ENCODE assay signal across 13 cellular contexts in the genomic region with DNA sequence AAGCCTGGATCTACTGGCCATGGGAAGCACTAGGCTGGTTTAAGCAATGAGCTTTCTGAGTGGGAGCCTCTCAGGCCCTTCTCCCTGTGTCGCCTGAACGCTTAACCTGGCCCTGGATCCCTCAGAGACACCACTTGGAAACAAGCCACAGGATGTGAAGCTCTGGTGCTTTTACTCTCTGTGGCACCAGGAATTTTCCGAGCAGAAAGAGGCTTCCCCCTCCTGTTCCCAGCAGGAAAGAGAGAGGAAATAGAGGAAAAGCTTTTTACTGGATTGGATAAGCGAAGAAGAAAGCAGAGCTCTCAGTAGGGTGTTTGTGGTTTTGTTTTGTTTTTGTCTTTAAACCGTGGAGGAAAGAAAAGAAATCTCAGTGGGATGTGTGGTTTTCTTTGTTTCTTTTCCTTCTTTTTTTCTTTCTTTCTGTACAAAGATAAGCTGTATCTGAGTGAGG. TPM values are rescaled to one million over a fixed set of nuclear protein-coding genes. Genes with fewer than 3 reads are reported as not detected.
DNase-seq lines count a peak whose midpoint lies in the region; ATAC-seq and TF ChIP-seq lines count a peak whose summit lies in the region.
"Had no signal": no experiment of that assay in that cellular context is flagged by ENCODE, and none has a peak within 500 bp of the region (broad histone marks: within the 10 kb centered on the region; RNA-seq: fewer than 3 reads in every experiment).

No MANE protein-coding gene starts in this region.

- H3K27me3 ChIP-seq in heart left ventricle = peaks cover 0 to 9% (median 0%) of the 10 kb centered on the region in 9 donors
- no peaks in the 10 kb centered on the region for H3K27me3 ChIP-seq in esophagus muscularis mucosa
- H3K27me3 ChIP-seq in vagina = no peaks in the 10 kb centered on the region

- peaks cover 5% of the 10 kb centered on the region for H3K4me1 Mint-ChIP-seq in nephron progenitor cell
- peaks cover 0 to 8% of the 10 kb centered on the region in 2 donors for H3K4me1 Mint-ChIP-seq in effector memory CD8-positive, alpha-beta T cell (ENCODE audit: low read depth in 2 of 2)

- 25 to 30% (median 27%) methylated on average over 5 of the region's 5 CpGs for WGBS in heart left ventricle, 4 donors
- WGBS in esophagus muscularis mucosa = 28% methylated on average over 5 of the region's 5 CpGs

- no peak for TF ChIP-seq EP300 in esophagus muscularis mucosa (IDR thresholded peaks at IDR 0.05)

- H3K4me1 ChIP-seq in heart left ventricle (peaks cover 0 to 82% (median 52%) of the 10 kb centered on the region in 12 donors), esophagus muscularis mucosa (peaks cover 49 to 73% (median 64%) of the 10 kb centered on the region in 4 donors), vagina (peaks cover 18% of the 10 kb centered on the region)

- no peak overlapping the region for H3K4me3 Mint-ChIP-seq in nephron progenitor cell
- no peak overlapping the region for H3K4me3 Mint-ChIP-seq in effector memory CD8-positive, alpha-beta T cell
- H3K4me3 Mint-ChIP-seq: activated naive CD8-positive, alpha-beta T cell treated with anti-CD3 and anti-CD28 coated beads for 36 hours; naive B cell had no signal

- no peaks in the 10 kb centered on the region for H3K36me3 Mint-ChIP-seq in nephron progenitor cell (ENCODE audit: low read depth)
- no peaks in the 10 kb centered on the region for H3K36me3 Mint-ChIP-seq in effector memory CD8-positive, alpha-beta T cell (ENCODE audit: insufficient read depth)
- H3K36me3 Mint-ChIP-seq: activated naive CD8-positive, alpha-beta T cell treated with anti-CD3 and anti-CD28 coated beads for 36 hours; naive B cell had no signal

- H3K36me3 ChIP-seq in heart left ventricle = no peaks in the 10 kb centered on the region
- no peaks in the 10 kb centered on the region for H3K36me3 ChIP-seq in esophagus muscularis mucosa
- no peaks in the 10 kb centered on the region for H3K36me3 ChIP-seq in vagina

- DNase-seq in heart left ventricle (peak in 2 of 5 donors; percentile 37 to 40), Right ventricle myocardium superior (no peak), esophagus muscularis mucosa (ENCODE audit: extremely low spot score) (no peak), nephron progenitor cell (no peak), vagina (ENCODE audit: extremely low spot score in 2 of 2) (no peak), posterior vena cava (ENCODE audit: low spot score) (no peak)
- DNase-seq in effector memory CD8-positive, alpha-beta T cell = no peak
- DNase-seq: activated CD8-positive, alpha-beta memory T cell treated with anti-CD3 and anti-CD28 coated beads, Interleukin-2, amount 50 U/mL, for 48 hours; activated naive CD8-positive, alpha-beta T cell treated with anti-CD3 and anti-CD28 coated beads for 36 hours; KBM-7; naive B cell; stimulated activated CD4-positive, alpha-beta T cell treated with anti-CD3 and anti-CD28 coated beads, Interleukin-12 subunit alpha, Interleukin-12 subunit beta, amount 100 ng/mL, for 4 hours had no signal

- peak overlapping the region; percentile 34 to 91 (median 77) for H3K27ac ChIP-seq in heart left ventricle
- peak overlapping the region; percentile 84 to 89 (median 87) for H3K27ac ChIP-seq in esophagus muscularis mucosa (replicated peaks in 1 of 4)
- peak overlapping the region; percentile 17 for H3K27ac ChIP-seq in vagina

- H3K9me3 Mint-ChIP-seq in nephron progenitor cell = no peaks in the 10 kb centered on the region
- H3K9me3 Mint-ChIP-seq in effector memory CD8-positive, alpha-beta T cell = no peaks in the 10 kb centered on the region
- H3K9me3 Mint-ChIP-seq: activated naive CD8-positive, alpha-beta T cell treated with anti-CD3 and anti-CD28 coated beads for 36 hours; naive B cell had no signal

- TF ChIP-seq POLR2A in heart left ventricle (IDR thresholded peaks at IDR 0.05) = no peak
- TF ChIP-seq POLR2A in esophagus muscularis mucosa (IDR thresholded peaks at IDR 0.05; ENCODE audit: low read depth) = no peak
- no peak for TF ChIP-seq POLR2A in vagina (IDR thresholded peaks at IDR 0.05)

- no peaks in the 10 kb centered on the region for H3K9me3 ChIP-seq in heart left ventricle
- H3K9me3 ChIP-seq in esophagus muscularis mucosa = no peaks in the 10 kb centered on the region
- no peaks in the 10 kb centered on the region for H3K9me3 ChIP-seq in vagina

- intact Hi-C loops in heart left ventricle (cut with DNase I) = loop anchor here in 4 of 10 donors (5.0 to 10.0 kb wide), 2 partner anchors 113 to 116 kb away; no protein-coding TSS in a partner anchor
- intact Hi-C loops in Right ventricle myocardium superior (cut with DNase I) = loop anchor here (10.0 kb wide), 1 partner anchor 113 kb away; no protein-coding TSS in a partner anchor
- intact Hi-C loops in esophagus muscularis mucosa (cut with DNase I) = loop anchor here (5.0 kb wide), 1 partner anchor 36 kb away; the partner anchor contains the start of gene COL15A1
- intact Hi-C loops in vagina (cut with DNase I) = loop anchor here (5.0 kb wide), 1 partner anchor 116 kb away; no protein-coding TSS in a partner anchor
- intact Hi-C loops in posterior vena cava (cut with DNase I) = no loop called here

- H3K27me3 Mint-ChIP-seq in nephron progenitor cell (ENCODE audit: low read depth, poor library complexity) = peaks cover 31% of the 10 kb centered on the region
- H3K27me3 Mint-ChIP-seq in effector memory CD8-positive, alpha-beta T cell = peaks cover 7 to 35% of the 10 kb centered on the region in 2 donors

- H3K4me3 ChIP-seq in heart left ventricle (no peak overlapping the region), esophagus muscularis mucosa (no peak overlapping the region), vagina (no peak overlapping the region)

- ATAC-seq in heart left ventricle = peak in 1 of 4 donors; percentile 2
- no peak for ATAC-seq in Right ventricle myocardium superior (ENCODE audit: poor library complexity)
- ATAC-seq in effector memory CD8-positive, alpha-beta T cell (replicated peaks) = no peak
- ATAC-seq in GM19397 (IDR thresholded peaks at IDR 0.05; ENCODE audit: unreplicated experiment) = no peak

- H3K27ac Mint-ChIP-seq in nephron progenitor cell = peak overlapping the region; percentile 35
- peak overlapping the region in 1 of 2 donors; percentile 28 for H3K27ac Mint-ChIP-seq in effector memory CD8-positive, alpha-beta T cell
- H3K27ac Mint-ChIP-seq: activated naive CD8-positive, alpha-beta T cell treated with anti-CD3 and anti-CD28 coated beads for 36 hours; naive B cell had no signal

- TF ChIP-seq CTCF in heart left ventricle (IDR thresholded peaks at IDR 0.05) (no peak), esophagus muscularis mucosa (IDR thresholded peaks at IDR 0.05) (no peak), nephron progenitor cell (IDR thresholded peaks at IDR 0.05) (no peak), vagina (IDR thresholded peaks at IDR 0.05) (no peak)

RNA-seq across cellular contexts. Expression of gene COL15A1, which starts 34.5 kb away (rescaled TPM):
- total RNA-seq in heart left ventricle = 10 to 100 TPM; 24.1 to 81.0 (median 46.7) TPM
- polyA plus RNA-seq in heart left ventricle = 10 to 100 TPM; 12.4 to 30.8 TPM
- 55.9 TPM for total RNA-seq in Right ventricle myocardium superior
- 100 to 1,000 TPM; 134 to 256 (median 145) TPM for total RNA-seq in esophagus muscularis mucosa
- total RNA-seq in vagina = 15.0 TPM
- 100 to 1,000 TPM; 126 to 129 TPM for total RNA-seq in posterior vena cava

Comparison
In these comparisons a context has a peak if more than half of its experiments do, and no peak if none do; other contexts are left out.
1. H3K27ac ChIP-seq: peak in every context shown above with its lines; median percentile 87 in esophagus muscularis mucosa; 77 in heart left ventricle; 17 in vagina.
2. intact Hi-C loops: an anchor here in Right ventricle myocardium superior (10.0 kb wide), esophagus muscularis mucosa (5.0 kb wide) and vagina (5.0 kb wide); none called in posterior vena cava.